ENCODE assay signal across 11 cellular contexts in genomic region chr20:63568170-63568981, GRCh38. TPM values are rescaled to one million over a fixed set of nuclear protein-coding genes. Genes with fewer than 3 reads are reported as not detected.
DNase-seq lines count a peak whose midpoint lies in the region; ATAC-seq, FAIRE-seq and TF ChIP-seq lines count a peak whose summit lies in the region.
"Had no signal": no experiment of that assay in that cellular context is flagged by ENCODE, and none has a peak within 500 bp of the region (broad histone marks: within the 10 kb centered on the region; RNA-seq: fewer than 3 reads in every experiment).

No MANE protein-coding gene starts in this region.

- no peaks in the 10 kb centered on the region for H3K9me3 Mint-ChIP-seq in CD4-positive, CD25-positive, alpha-beta regulatory T cell

- POLR2A ChIA-PET in H1 (lab: Charles Lee; ENCODE audit: partially characterized antibody) = interaction anchor here (0.6 to 1.6 kb wide), 3 partner anchors 12 to 174 kb away, joined by 3 to 5 read pairs (median 4); no protein-coding TSS in a partner anchor

- H3K4me1 Mint-ChIP-seq in CD4-positive, CD25-positive, alpha-beta regulatory T cell = peaks cover 0 to 27% (median 8%) of the 10 kb centered on the region in 4 donors

- H3K9me3 ChIP-seq in CD4-positive, CD25-positive, alpha-beta regulatory T cell (ENCODE audit: control insufficient read depth in 2 of 2, low read length in 2 of 2) = no peaks in the 10 kb centered on the region
- H3K9me3 ChIP-seq in H1 (ENCODE audit: insufficient read depth in 2 of 2, low read depth in 1 of 2, low read length in 1 of 2) = no peaks in the 10 kb centered on the region
- no peaks in the 10 kb centered on the region for H3K9me3 ChIP-seq in thyroid gland
- H3K9me3 ChIP-seq: gastroesophageal sphincter had no signal

- no peak overlapping the region for H3K23ac ChIP-seq in H1 (ENCODE audit: insufficient read length)

- H2BK5ac ChIP-seq in H1 (ENCODE audit: low read depth, low read length) = no peak overlapping the region

- no peak for TF ChIP-seq RAD21 in H1 (IDR thresholded peaks at IDR 0.05 in 1 of 2, conservative IDR thresholded peaks at IDR 0.05 in 1 of 2; ENCODE audit: low read depth in 2 of 2, low read length in 2 of 2)

- peaks cover 45% of the 10 kb centered on the region for H3K4me1 ChIP-seq in CD4-positive, CD25-positive, alpha-beta regulatory T cell (ENCODE audit: control insufficient read depth, insufficient read depth, low read length, poor library complexity, severe bottlenecking)
- H3K4me1 ChIP-seq in KMS-11 (ENCODE audit: low read depth, poor library complexity, severe bottlenecking) (peaks cover 26% of the 10 kb centered on the region), H1 (replicated peaks in 1 of 4; ENCODE audit: control insufficient read depth in 3 of 4, insufficient read depth in 4 of 4, low read length in 3 of 4) (peaks cover 0 to 3% (median 1%) of the 10 kb centered on the region in 4 experiments; a peak in 3 of 7 replicates), thyroid gland (peaks cover 6 to 11% of the 10 kb centered on the region in 2 donors)

- peak overlapping the region; percentile 92 for H3K4me2 ChIP-seq in KMS-11
- no peak overlapping the region for H3K4me2 ChIP-seq in H1 (ENCODE audit: insufficient read depth in 1 of 2, low read depth in 2 of 2, low read length in 2 of 2)

- H3K36me3 ChIP-seq in CD4-positive, CD25-positive, alpha-beta regulatory T cell (ENCODE audit: control insufficient read depth, insufficient read depth, low read length) = peaks cover 12% of the 10 kb centered on the region
- H3K36me3 ChIP-seq in KMS-11 (ENCODE audit: insufficient read depth) = no peaks in the 10 kb centered on the region
- no peaks in the 10 kb centered on the region; a peak in 1 of 8 replicates for H3K36me3 ChIP-seq in H1 (ENCODE audit: control insufficient read depth in 2 of 4, insufficient read depth in 4 of 4, low read length in 3 of 4)
- H3K36me3 ChIP-seq in thyroid gland = peaks cover 4 to 15% of the 10 kb centered on the region in 2 donors

- H3K79me2 ChIP-seq in KMS-11 (ENCODE audit: insufficient read depth, low read depth) (no peaks in the 10 kb centered on the region), H1 (ENCODE audit: control insufficient read depth in 1 of 2, insufficient read depth in 2 of 2, low read length in 2 of 2) (no peaks in the 10 kb centered on the region)

- in situ Hi-C loops in GM18951 (cut with MboI; ENCODE audit: low sequenced_read_pairs, unreplicated experiment) = no loop called here

- H2AFZ ChIP-seq in KMS-11 (ENCODE audit: low read depth) (no peak overlapping the region), H1 (ENCODE audit: low read length) (no peak overlapping the region)

- no peak overlapping the region for H2BK15ac ChIP-seq in H1 (ENCODE audit: low read length)

- H2BK20ac ChIP-seq in H1 (ENCODE audit: low read length) = no peak overlapping the region

- no peak overlapping the region for H2BK120ac ChIP-seq in H1 (replicated peaks; ENCODE audit: low read depth, low read length)

- H3K56ac ChIP-seq in H1 (replicated peaks; ENCODE audit: insufficient read length, low read depth, low read length) = no peak overlapping the region

- H3K36me3 Mint-ChIP-seq in CD4-positive, CD25-positive, alpha-beta regulatory T cell = no peaks in the 10 kb centered on the region

- intact Hi-C loops in thyroid gland (cut with DNase I) = no loop called here

- TF ChIP-seq EP300 in H1 (IDR thresholded peaks at IDR 0.05; ENCODE audit: borderline replicate concordance in 1 of 2, low read depth in 2 of 2, low read length in 2 of 2) = no peak

- ATAC-seq in CD4-positive, CD25-positive, alpha-beta regulatory T cell (ENCODE audit: low read depth in 2 of 2) = peak; percentile 8 to 16

- H3K4me3 Mint-ChIP-seq in CD4-positive, CD25-positive, alpha-beta regulatory T cell = peak overlapping the region; percentile 83 to 90 (median 87)

- H3K27ac Mint-ChIP-seq in CD4-positive, CD25-positive, alpha-beta regulatory T cell = peak overlapping the region; percentile 56 to 79 (median 62)

- no peak overlapping the region for H3K14ac ChIP-seq in H1 (ENCODE audit: insufficient read length)

- H2BK12ac ChIP-seq in H1 (ENCODE audit: low read depth, low read length) = no peak overlapping the region

- TF ChIP-seq POLR2A in GM18951 (IDR thresholded peaks at IDR 0.05; ENCODE audit: extremely low read depth, insufficient read depth, insufficient read length) (peak; percentile 17), H1 (IDR thresholded peaks at IDR 0.05; ENCODE audit: control extremely low read depth in 1 of 2, low read depth in 2 of 2, low read length in 2 of 2) (no peak), thyroid gland (IDR thresholded peaks at IDR 0.05) (no peak)

- H3K9ac ChIP-seq in KMS-11 (no peak overlapping the region), H1 (replicated peaks in 1 of 4; ENCODE audit: extremely low read depth in 1 of 4, low read depth in 3 of 4, low read length in 3 of 4) (no peak overlapping the region)

- H3K79me1 ChIP-seq in H1 (ENCODE audit: low read depth, low read length) = no peaks in the 10 kb centered on the region

- H3K27me3 Mint-ChIP-seq in CD4-positive, CD25-positive, alpha-beta regulatory T cell = no peaks in the 10 kb centered on the region

- H4K91ac ChIP-seq in H1 (replicated peaks; ENCODE audit: insufficient read length, low read length) = no peak overlapping the region

- no peak for DNase-seq in CD4-positive, CD25-positive, alpha-beta regulatory T cell
- DNase-seq in H1 (ENCODE audit: low read depth in 1 of 2, low spot score in 2 of 2) = no peak
- DNase-seq in NCI-H1436 (lab: John Stamatoyannopoulos, UW) = no peak
- no peak for DNase-seq in NCI-H446 (lab: John Stamatoyannopoulos, UW)
- no peak for DNase-seq in NCI-H1105 treated with DMSO at 0.1 percent for 48 hours (lab: John Stamatoyannopoulos, UW)
- no peak for DNase-seq in thyroid gland

- H4K20me1 ChIP-seq in KMS-11 (ENCODE audit: insufficient read depth) (no peaks in the 10 kb centered on the region), H1 (replicated peaks in 1 of 2; ENCODE audit: control insufficient read depth in 1 of 2, insufficient read depth in 2 of 2, low read length in 2 of 2) (peaks cover 0 to 3% of the 10 kb centered on the region in 2 experiments)

- H4K8ac ChIP-seq in H1 (ENCODE audit: extremely low read depth, insufficient read depth, low read length) = peak overlapping the region; percentile 51

- CTCF ChIA-PET in H1 (lab: Charles Lee; ENCODE audit: partially characterized antibody) = interaction anchor here (2.6 kb wide), 1 partner anchor 30 kb away, joined by 8 read pairs; no protein-coding TSS in a partner anchor

- H2AK5ac ChIP-seq in H1 (ENCODE audit: low read depth, low read length) = no peak overlapping the region

- no peak overlapping the region for H4K5ac ChIP-seq in H1 (ENCODE audit: insufficient read length, low read depth, low read length)

- H3K27ac ChIP-seq in CD4-positive, CD25-positive, alpha-beta regulatory T cell (ENCODE audit: insufficient read depth, low read length, poor library complexity, severe bottlenecking) = peak overlapping the region; percentile 60
- H3K27ac ChIP-seq in KMS-11 (no peak overlapping the region; the same call in 1 of the 2 replicates), H1 (ENCODE audit: low read depth, low read length) (no peak overlapping the region), thyroid gland (no peak overlapping the region)
- H3K27ac ChIP-seq: gastroesophageal sphincter had no signal

- TF ChIP-seq CTCF in KMS-11 (conservative IDR thresholded peaks at IDR 0.05; ENCODE audit: low read depth, low read length) (no peak), H1 (IDR thresholded peaks at IDR 0.05; ENCODE audit: control extremely low read depth in 1 of 3, insufficient read depth in 1 of 3, low read depth in 1 of 3, low read length in 3 of 3) (no peak), thyroid gland (IDR thresholded peaks at IDR 0.05) (no peak)

- no peaks in the 10 kb centered on the region for H3K23me2 ChIP-seq in H1 (ENCODE audit: low read depth, low read length)

- H3K4ac ChIP-seq in H1 (replicated peaks; ENCODE audit: insufficient read length, low read depth, low read length) = no peak overlapping the region

- H3K18ac ChIP-seq in H1 (ENCODE audit: extremely low read depth, low read length) = no peak overlapping the region

- no peak for FAIRE-seq in H1 (lab: Jason Lieb, UNC)
- FAIRE-seq: bronchial epithelial cell had no signal

- peak overlapping the region; percentile 53 for H3K4me3 ChIP-seq in CD4-positive, CD25-positive, alpha-beta regulatory T cell (ENCODE audit: low read depth, low read length)
- H3K4me3 ChIP-seq in KMS-11 (IDR thresholded peaks at IDR 0.05; ENCODE audit: insufficient read depth, low read depth, low read length) (no peak overlapping the region), H1 (ENCODE audit: extremely low read depth in 1 of 4, insufficient read depth in 2 of 4, low read depth in 3 of 4, low read length in 4 of 4) (no peak overlapping the region), thyroid gland (replicated peaks in 1 of 3) (no peak overlapping the region)
- H3K4me3 ChIP-seq: gastroesophageal sphincter had no signal

- WGBS in H1 (ENCODE audit: extremely low coverage in 1 of 2, insufficient coverage in 1 of 2, insufficient read length in 1 of 2, insufficient replicate concordance in 2 of 2, low coverage in 1 of 2, low lambda C conversion rate in 2 of 2, missing lambda C conversion rate in 1 of 2), 2 experiments = 93% methylated on average over 25 of the region's 43 CpGs; no CpG with 5 or more reads in 1 of the 2 experiments
- WGBS in thyroid gland, 2 donors = 82 to 93% methylated on average over 3 to 23 of the region's 43 CpGs

- H3K27me3 ChIP-seq in CD4-positive, CD25-positive, alpha-beta regulatory T cell (ENCODE audit: control insufficient read depth, insufficient read depth, low read length) = no peaks in the 10 kb centered on the region
- peaks cover 15% of the 10 kb centered on the region for H3K27me3 ChIP-seq in KMS-11 (ENCODE audit: insufficient read depth, low read depth)
- H3K27me3 ChIP-seq in H1 (replicated peaks in 1 of 4; ENCODE audit: control insufficient read depth in 3 of 4, extremely low read depth in 1 of 4, insufficient read depth in 3 of 4, low read length in 3 of 4) = no peaks in the 10 kb centered on the region; a peak in 1 of 7 replicates
- H3K27me3 ChIP-seq in thyroid gland = no peaks in the 10 kb centered on the region
- H3K27me3 ChIP-seq: gastroesophageal sphincter had no signal

RNA-seq across cellular contexts. Expression of gene HELZ2, which starts 5.7 kb away (rescaled TPM):
- total RNA-seq in CD4-positive, CD25-positive, alpha-beta regulatory T cell = 124 TPM
- polyA plus RNA-seq in CD4-positive, CD25-positive, alpha-beta regulatory T cell = 1 to 10 TPM; 5.8 to 8.9 (median 7.1) TPM
- total RNA-seq in H1 (2021; fragmentation: NEBNext Ultra II Directional; extraction: Animal tissue kit (Norgen Biotek cat#: 25700)) = 17.5 and 18.2 TPM in 2 replicates
- polyA plus RNA-seq in H1 (2011; rRNA removed) = 7.9 and 14.0 TPM in 2 replicates
- polyA plus RNA-seq in H1 (2011; cell fraction: cytosol; rRNA removed) = 10.0 TPM
- 48.4 TPM for polyA plus RNA-seq in H1 (2011; cell fraction: nucleus; rRNA removed)
- 7.8 to 17.1 TPM (median 14.4 TPM) in 4 replicates for polyA plus RNA-seq in H1 (2012, experiment 1 of 2)
- polyA plus RNA-seq in H1 (2012, experiment 2 of 2) = 9.1 TPM
- polyA plus RNA-seq in H1 (2013, experiment 1 of 2) = 9.5 TPM
- 8.5 TPM for polyA plus RNA-seq in H1 (2013, experiment 2 of 2)
- 16.0 and 19.4 TPM in 2 replicates for polyA minus RNA-seq in H1 (2011; rRNA and poly(A)+ RNA removed)
- 21.0 TPM for polyA minus RNA-seq in H1 (2011; cell fraction: cytosol; rRNA and poly(A)+ RNA removed)
- 35.2 TPM for polyA minus RNA-seq in H1 (2011; cell fraction: nucleus; rRNA and poly(A)+ RNA removed)
- total RNA-seq in thyroid gland = 10 to 100 TPM; 24.3 to 45.5 (median 36.0) TPM

RNA-seq across cellular contexts. Expression of gene FNDC11, which starts 14.4 kb away (rescaled TPM):
- total RNA-seq in CD4-positive, CD25-positive, alpha-beta regulatory T cell = 1.5 TPM
- under 1 TPM; 0.07 to 0.94 (median 0.18) TPM for polyA plus RNA-seq in CD4-positive, CD25-positive, alpha-beta regulatory T cell
- total RNA-seq in H1 (2021; fragmentation: NEBNext Ultra II Directional; extraction: Animal tissue kit (Norgen Biotek cat#: 25700)) = 2.5 and 2.6 TPM in 2 replicates
- polyA plus RNA-seq in H1 (2011; rRNA removed) = 8.8 and 13.5 TPM in 2 replicates
- 9.1 TPM for polyA plus RNA-seq in H1 (2011; cell fraction: cytosol; rRNA removed)
- polyA plus RNA-seq in H1 (2011; cell fraction: nucleus; rRNA removed) = 17.7 TPM
- polyA plus RNA-seq in H1 (2012, experiment 1 of 2) = 2.1 to 3.9 TPM (median 3.5 TPM) in 4 replicates
- polyA plus RNA-seq in H1 (2012, experiment 2 of 2) = 3.5 TPM
- 3.0 TPM for polyA plus RNA-seq in H1 (2013, experiment 1 of 2)
- 2.8 TPM for polyA plus RNA-seq in H1 (2013, experiment 2 of 2)
- polyA minus RNA-seq in H1 (2011; rRNA and poly(A)+ RNA removed) = 2.3 and 2.5 TPM in 2 replicates
- polyA minus RNA-seq in H1 (2011; cell fraction: cytosol; rRNA and poly(A)+ RNA removed) = 4.5 TPM
- 7.0 TPM for polyA minus RNA-seq in H1 (2011; cell fraction: nucleus; rRNA and poly(A)+ RNA removed)
- under 1 TPM in 3 of 4 donors, not detected in 1; 0.39 to 0.89 (median 0.40) TPM for total RNA-seq in thyroid gland
- total RNA-seq: HT1080 had no signal

RNA-seq across cellular contexts. Expression of gene SRMS, which starts 20.8 kb away (rescaled TPM):
- not detected for total RNA-seq in CD4-positive, CD25-positive, alpha-beta regulatory T cell
- polyA plus RNA-seq in CD4-positive, CD25-positive, alpha-beta regulatory T cell = not detected
- 0.29 and 0.76 TPM in 2 replicates for total RNA-seq in H1 (2021; fragmentation: NEBNext Ultra II Directional; extraction: Animal tissue kit (Norgen Biotek cat#: 25700))
- polyA plus RNA-seq in H1 (2011; rRNA removed) = 0.39 and 0.66 TPM in 2 replicates
- polyA plus RNA-seq in H1 (2011; cell fraction: cytosol; rRNA removed) = 0.36 TPM
- polyA plus RNA-seq in H1 (2011; cell fraction: nucleus; rRNA removed) = 2.9 TPM
- 0.23 to 0.46 TPM (median 0.39 TPM) in 4 replicates for polyA plus RNA-seq in H1 (2012, experiment 1 of 2)
- 0.10 TPM for polyA plus RNA-seq in H1 (2012, experiment 2 of 2)
- 0.28 TPM for polyA plus RNA-seq in H1 (2013, experiment 1 of 2)
- polyA plus RNA-seq in H1 (2013, experiment 2 of 2) = 0.15 TPM
- polyA minus RNA-seq in H1 (2011; rRNA and poly(A)+ RNA removed) = 0.10 TPM in 1 of 2 replicates, not detected in the other
- polyA minus RNA-seq in H1 (2011; cell fraction: cytosol; rRNA and poly(A)+ RNA removed) = not detected
- polyA minus RNA-seq in H1 (2011; cell fraction: nucleus; rRNA and poly(A)+ RNA removed) = 0.50 TPM
- total RNA-seq in thyroid gland = not detected
- total RNA-seq: gastroesophageal sphincter, HT1080 had no signal

RNA-seq across cellular contexts. Expression of gene PTK6, which starts 31.2 kb away (rescaled TPM):
- total RNA-seq in CD4-positive, CD25-positive, alpha-beta regulatory T cell = 0.20 TPM
- under 1 TPM in 3 of 4 donors, not detected in 1; 0.15 to 0.21 (median 0.19) TPM for polyA plus RNA-seq in CD4-positive, CD25-positive, alpha-beta regulatory T cell
- total RNA-seq in H1 (2021; fragmentation: NEBNext Ultra II Directional; extraction: Animal tissue kit (Norgen Biotek cat#: 25700)) = 0.17 and 0.19 TPM in 2 replicates
- 0.12 and 0.30 TPM in 2 replicates for polyA plus RNA-seq in H1 (2011; rRNA removed)
- polyA plus RNA-seq in H1 (2011; cell fraction: cytosol; rRNA removed) = 0.27 TPM
- 0.67 TPM for polyA plus RNA-seq in H1 (2011; cell fraction: nucleus; rRNA removed)
- 0.32 to 0.41 TPM (median 0.40 TPM) in 4 replicates for polyA plus RNA-seq in H1 (2012, experiment 1 of 2)
- polyA plus RNA-seq in H1 (2012, experiment 2 of 2) = 0.25 TPM
- 0.08 TPM for polyA plus RNA-seq in H1 (2013, experiment 1 of 2)
- 0.07 TPM for polyA plus RNA-seq in H1 (2013, experiment 2 of 2)
- 0.12 TPM in 1 of 2 replicates, not detected in the other for polyA minus RNA-seq in H1 (2011; rRNA and poly(A)+ RNA removed)
- polyA minus RNA-seq in H1 (2011; cell fraction: cytosol; rRNA and poly(A)+ RNA removed) = 0.37 TPM
- 0.20 TPM for polyA minus RNA-seq in H1 (2011; cell fraction: nucleus; rRNA and poly(A)+ RNA removed)
- total RNA-seq in thyroid gland = under 1 TPM in 1 of 4 donors, not detected in 3; 0.11 TPM
- total RNA-seq: HT1080 had no signal

RNA-seq across cellular contexts. Expression of gene PPDPF, which starts 47.8 kb away (rescaled TPM):
- 155 TPM for total RNA-seq in CD4-positive, CD25-positive, alpha-beta regulatory T cell
- 100 to 1,000 TPM in 1 of 4 donors, 10 to 100 TPM in 3; 75.8 to 110 (median 85.2) TPM for polyA plus RNA-seq in CD4-positive, CD25-positive, alpha-beta regulatory T cell
- total RNA-seq in H1 (2021; fragmentation: NEBNext Ultra II Directional; extraction: Animal tissue kit (Norgen Biotek cat#: 25700)) = 125 and 138 TPM in 2 replicates
- 30.5 and 49.9 TPM in 2 replicates for polyA plus RNA-seq in H1 (2011; rRNA removed)
- 13.6 TPM for polyA plus RNA-seq in H1 (2011; cell fraction: cytosol; rRNA removed)
- 40.2 TPM for polyA plus RNA-seq in H1 (2011; cell fraction: nucleus; rRNA removed)
- 38.8 to 127 TPM (median 112 TPM) in 4 replicates for polyA plus RNA-seq in H1 (2012, experiment 1 of 2)
- polyA plus RNA-seq in H1 (2012, experiment 2 of 2) = 66.7 TPM
- 147 TPM for polyA plus RNA-seq in H1 (2013, experiment 1 of 2)
- polyA plus RNA-seq in H1 (2013, experiment 2 of 2) = 151 TPM
- polyA minus RNA-seq in H1 (2011; rRNA and poly(A)+ RNA removed) = 2.8 and 4.9 TPM in 2 replicates
- 109 TPM for polyA minus RNA-seq in H1 (2011; cell fraction: cytosol; rRNA and poly(A)+ RNA removed)
- polyA minus RNA-seq in H1 (2011; cell fraction: nucleus; rRNA and poly(A)+ RNA removed) = 58.7 TPM
- total RNA-seq in thyroid gland = 100 to 1,000 TPM in 3 of 4 donors, 10 to 100 TPM in 1; 82.0 to 226 (median 146) TPM
